ENCODE assay signal across 19 cellular contexts in genomic region chrX:53654378-53654777, GRCh38. TPM values are rescaled to one million over a fixed set of nuclear protein-coding genes. Genes with fewer than 3 reads are reported as not detected.
DNase-seq lines count a peak whose midpoint lies in the region; ATAC-seq and TF ChIP-seq lines count a peak whose summit lies in the region.
"Had no signal": no experiment of that assay in that cellular context is flagged by ENCODE, and none has a peak within 500 bp of the region (broad histone marks: within the 10 kb centered on the region; RNA-seq: fewer than 3 reads in every experiment).

No MANE protein-coding gene starts in this region.

- BruUV-seq in PC-9 (replicated peaks; lab: Mats Ljungman, UMichigan): no TSS peak

- H3K36me3 Mint-ChIP-seq in CD8-positive, alpha-beta T cell: peaks cover 68% of the 10 kb centered on the region
- peaks cover 48% of the 10 kb centered on the region for H3K36me3 Mint-ChIP-seq in activated CD8-positive, alpha-beta T cell treated with anti-CD3 and anti-CD28 coated beads for 36 hours (ENCODE audit: low read depth)

- peak overlapping the region; percentile 32 for H3K27ac Mint-ChIP-seq in CD8-positive, alpha-beta T cell
- H3K27ac Mint-ChIP-seq in activated CD8-positive, alpha-beta T cell treated with anti-CD3 and anti-CD28 coated beads for 36 hours: peak overlapping the region; percentile 42
- H3K27ac Mint-ChIP-seq: CD4-positive, alpha-beta T cell had no signal

- H3K4me2 ChIP-seq in PC-9: no peak overlapping the region
- H3K4me2 ChIP-seq: KMS-11 had no signal

- H3K27me3 ChIP-seq in CD8-positive, alpha-beta T cell (ENCODE audit: insufficient read depth, low read length): no peaks in the 10 kb centered on the region
- H3K27me3 ChIP-seq in PC-9 (ENCODE audit: insufficient read depth, low read depth): no peaks in the 10 kb centered on the region
- H3K27me3 ChIP-seq: BE2C had no signal

- no peaks in the 10 kb centered on the region for H3F3A ChIP-seq in PC-9 (ENCODE audit: insufficient read depth, low read depth)

- peaks cover 4% of the 10 kb centered on the region for H3K36me3 ChIP-seq in CD8-positive, alpha-beta T cell (ENCODE audit: insufficient read depth, low read length)
- H3K36me3 ChIP-seq in PC-9 (ENCODE audit: low read depth): no peaks in the 10 kb centered on the region

- intact Hi-C loops in CD8-positive, alpha-beta T cell (cut with DNase I, micrococcal nuclease): no loop called here
- intact Hi-C loops in activated CD8-positive, alpha-beta T cell treated with anti-CD3 and anti-CD28 coated beads for 36 hours (cut with micrococcal nuclease): no loop called here
- intact Hi-C loops in PC-9 (cut with micrococcal nuclease; ENCODE audit: unreplicated experiment): no loop called here

- H4K20me1 ChIP-seq in PC-9 (ENCODE audit: insufficient read depth): peaks cover 17% of the 10 kb centered on the region; the same call in 1 of the 2 replicates

- H3K4me3 Mint-ChIP-seq in CD8-positive, alpha-beta T cell: no peak overlapping the region
- H3K4me3 Mint-ChIP-seq in activated CD8-positive, alpha-beta T cell treated with anti-CD3 and anti-CD28 coated beads for 36 hours: no peak overlapping the region
- H3K4me3 Mint-ChIP-seq: CD4-positive, alpha-beta T cell had no signal

- no peak for ATAC-seq in CD8-positive, alpha-beta T cell
- no peak for ATAC-seq in activated CD8-positive, alpha-beta T cell treated with anti-CD3 and anti-CD28 coated beads for 36 hours

- H2AFZ ChIP-seq in PC-9: no peak overlapping the region

- H3K27ac ChIP-seq in CD8-positive, alpha-beta T cell (ENCODE audit: low read depth, low read length): no peak overlapping the region
- no peak overlapping the region for H3K27ac ChIP-seq in PC-9
- H3K27ac ChIP-seq: KMS-11, RWPE1 had no signal

- no peaks in the 10 kb centered on the region for H3K9me2 ChIP-seq in PC-9 (ENCODE audit: insufficient read depth)

- POLR2A ChIA-PET in CD8-positive, alpha-beta T cell (lab: Charles Lee): no interaction called here
- POLR2A ChIA-PET in activated CD8-positive, alpha-beta T cell treated with anti-CD3 and anti-CD28 coated beads for 36 hours (lab: Charles Lee): no interaction called here
- POLR2A ChIA-PET in GM10248 (lab: Yijun Ruan, JAX) (no interaction called here), PC-9 (lab: Charles Lee; ENCODE audit: unreplicated experiment) (no interaction called here)

- H3K9me3 ChIP-seq in CD8-positive, alpha-beta T cell (ENCODE audit: low read length): no peaks in the 10 kb centered on the region
- H3K9me3 ChIP-seq in PC-9 (ENCODE audit: insufficient read depth, low read depth): no peaks in the 10 kb centered on the region
- H3K9me3 ChIP-seq: BE2C had no signal

- TF ChIP-seq CTCF in CD8-positive, alpha-beta T cell (IDR thresholded peaks at IDR 0.05): no peak
- TF ChIP-seq CTCF in activated CD8-positive, alpha-beta T cell treated with anti-CD3 and anti-CD28 coated beads for 36 hours (IDR thresholded peaks at IDR 0.05): no peak
- no peak for TF ChIP-seq CTCF in GM10248 (IDR thresholded peaks at IDR 0.05; ENCODE audit: control extremely low read depth, extremely low read depth, low read depth, missing control alignments)
- TF ChIP-seq CTCF in PC-9 (conservative IDR thresholded peaks at IDR 0.05): no peak

- CTCF ChIA-PET in CD8-positive, alpha-beta T cell (lab: Charles Lee): interaction anchor here (0.6 kb wide), 1 partner anchor 184 kb away, joined by 6 read pairs; no protein-coding TSS in a partner anchor
- CTCF ChIA-PET in activated CD8-positive, alpha-beta T cell treated with anti-CD3 and anti-CD28 coated beads for 36 hours (lab: Charles Lee): no interaction called here
- CTCF ChIA-PET in GM10248 (lab: Yijun Ruan, JAX) (interaction anchor here (1.1 kb wide), 1 partner anchor 9 kb away, joined by 4 read pairs; no protein-coding TSS in a partner anchor), PC-9 (lab: Charles Lee) (no interaction called here)

- no peak overlapping the region for H3K4me3 ChIP-seq in CD8-positive, alpha-beta T cell (ENCODE audit: low read depth, low read length)
- no peak overlapping the region for H3K4me3 ChIP-seq in PC-9

- no peaks in the 10 kb centered on the region for H3K9me3 Mint-ChIP-seq in CD8-positive, alpha-beta T cell
- H3K9me3 Mint-ChIP-seq in activated CD8-positive, alpha-beta T cell treated with anti-CD3 and anti-CD28 coated beads for 36 hours: no peaks in the 10 kb centered on the region
- H3K9me3 Mint-ChIP-seq: CD4-positive, alpha-beta T cell had no signal

- no peaks in the 10 kb centered on the region for H3K27me3 Mint-ChIP-seq in CD8-positive, alpha-beta T cell (ENCODE audit: low read depth)
- no peaks in the 10 kb centered on the region for H3K27me3 Mint-ChIP-seq in activated CD8-positive, alpha-beta T cell treated with anti-CD3 and anti-CD28 coated beads for 36 hours
- H3K27me3 Mint-ChIP-seq: CD4-positive, alpha-beta T cell had no signal

- peaks cover 52% of the 10 kb centered on the region for H3K4me1 Mint-ChIP-seq in CD8-positive, alpha-beta T cell (ENCODE audit: low read depth)
- peaks cover 40% of the 10 kb centered on the region for H3K4me1 Mint-ChIP-seq in activated CD8-positive, alpha-beta T cell treated with anti-CD3 and anti-CD28 coated beads for 36 hours (ENCODE audit: low read depth)

- DNase-seq in CD8-positive, alpha-beta T cell: no peak
- peak; percentile 8 for DNase-seq in EL
- DNase-seq in activated CD8-positive, alpha-beta T cell treated with anti-CD3 and anti-CD28 coated beads for 36 hours: no peak
- peak; percentile 30 for DNase-seq in fibroblast of gingiva (ENCODE audit: low read depth)
- no peak for DNase-seq in NCI-H2196 (lab: John Stamatoyannopoulos, UW; ENCODE audit: unreplicated experiment)
- DNase-seq in NAMALWA (ENCODE audit: low spot score): no peak
- no peak for DNase-seq in GM10248 (ENCODE audit: extremely low spot score)
- no peak for DNase-seq in PC-9
- DNase-seq: BE2C; CD4-positive, alpha-beta T cell; DMS79; GDM1; NCI-H1092; NCI-H146; NCI-H2107; NCI-H69; NK-92 treated with Interleukin-12 subunit alpha and Interleukin-12 subunit beta, amount 100 ng/mL, for 24 hours had no signal

- peaks cover 33% of the 10 kb centered on the region; the same call in 1 of the 2 replicates for H3K79me2 ChIP-seq in PC-9 (ENCODE audit: low read depth)

- no peaks in the 10 kb centered on the region for H3K4me1 ChIP-seq in CD8-positive, alpha-beta T cell (ENCODE audit: insufficient read depth, low read length)
- H3K4me1 ChIP-seq in PC-9 (replicated peaks; ENCODE audit: insufficient read depth): no peaks in the 10 kb centered on the region
- H3K4me1 ChIP-seq: BE2C had no signal

RNA-seq across cellular contexts. Expression of gene HUWE1, which starts 32.1 kb away (rescaled TPM):
- 100 to 1,000 TPM; 122 to 154 TPM for total RNA-seq in CD8-positive, alpha-beta T cell
- total RNA-seq in activated CD8-positive, alpha-beta T cell treated with anti-CD3 and anti-CD28 coated beads for 36 hours: 100 to 1,000 TPM; 376 to 384 TPM
- 496 and 536 TPM in 2 replicates for total RNA-seq in PC-9 (2021)

Comparison
In these comparisons a context has a peak if more than half of its experiments do, and no peak if none do; other contexts are left out.
1. DNase-seq: peak in EL (single experiment) and fibroblast of gingiva (single experiment); none in CD8-positive, alpha-beta T cell (0 of 7), activated CD8-positive, alpha-beta T cell treated with anti-CD3 and anti-CD28 coated beads for 36 hours (single experiment), NCI-H2196 (single experiment), NAMALWA (single experiment), GM10248 (single experiment) and PC-9 (0 of 2).
2. CTCF ChIA-PET loops: an anchor here in CD8-positive, alpha-beta T cell (0.6 kb wide) and GM10248 (1.1 kb wide); none called in activated CD8-positive, alpha-beta T cell treated with anti-CD3 and anti-CD28 coated beads for 36 hours and PC-9.